1 cellular context compared by ENCODE assay signal in genomic region chr22:36768616-36769015, GRCh38.
TF ChIP-seq lines count a peak whose summit lies in the region.

No MANE protein-coding gene starts in this region.

TF ChIP-seq in GM23338, 12 proteins besides CTCF, POLR2A, EP300 and RAD21 (continued from another document):
- TF ChIP-seq ZNF462 (CRISPR knock-in tag; IDR thresholded peaks at IDR 0.05): no peak
- no peak for TF ChIP-seq STAT1 (IDR thresholded peaks at IDR 0.05; ENCODE audit: unreplicated experiment)
- no peak for TF ChIP-seq CREB1 (CRISPR knock-in tag; IDR thresholded peaks at IDR 0.05; ENCODE audit: low read depth)
